ENCODE assay signal across 13 cellular contexts in genomic region chr22:22300511-22300910, GRCh38. TPM values are rescaled to one million over a fixed set of nuclear protein-coding genes. Genes with fewer than 3 reads are reported as not detected.
DNase-seq lines count a peak whose midpoint lies in the region; TF ChIP-seq lines count a peak whose summit lies in the region.
"Not testable (repeated sequence)": the region's sequence is repeated elsewhere in the genome, so short reads cannot be mapped to it uniquely, and the experiment has no call there.
"Had no signal": no experiment of that assay in that cellular context is flagged by ENCODE, and none has a peak within 500 bp of the region (broad histone marks: within the 10 kb centered on the region; RNA-seq: fewer than 3 reads in every experiment).

No MANE protein-coding gene starts in this region.

- not testable (repeated sequence) for H3K9me3 Mint-ChIP-seq in activated CD4-positive, alpha-beta T cell treated with anti-CD3 and anti-CD28 coated beads, Interleukin-2, amount 10 ng/mL, durations not matched to agents 7 days and 5 days; activated naive CD4-positive, alpha-beta T cell treated with anti-CD3 and anti-CD28 coated beads, Interleukin-2, amount 50 U/mL, for 24 hours; brain; nephron; stimulated activated naive CD8-positive, alpha-beta T cell treated with anti-CD3 and anti-CD28 coated beads, Interleukin-15, Interleukin-2, amounts not matched to agents 100 ng/mL and 50 ng/mL, for 24 hours

- H3K27ac ChIP-seq in HEK293 (ENCODE audit: extremely low read depth, low read depth, low read length); Karpas-422 (ENCODE audit: low read length): not testable (repeated sequence)

- H3K27ac Mint-ChIP-seq in activated CD4-positive, alpha-beta T cell treated with anti-CD3 and anti-CD28 coated beads, Interleukin-2, amount 10 ng/mL, durations not matched to agents 7 days and 5 days; activated naive CD4-positive, alpha-beta T cell treated with anti-CD3 and anti-CD28 coated beads, Interleukin-2, amount 50 U/mL, for 24 hours; brain; nephron; stimulated activated naive CD8-positive, alpha-beta T cell treated with anti-CD3 and anti-CD28 coated beads, Interleukin-15, Interleukin-2, amounts not matched to agents 100 ng/mL and 50 ng/mL, for 24 hours: not testable (repeated sequence)

- peaks cover 0 to 15% of the 10 kb centered on the region in 2 experiments; a peak in 2 of 3 replicates for H3K36me3 ChIP-seq in HEK293 (ENCODE audit: control insufficient read depth in 2 of 2, insufficient read depth in 1 of 2, low read length in 2 of 2)
- not testable (repeated sequence) for H3K36me3 ChIP-seq in Karpas-422 (ENCODE audit: insufficient read depth, low read length)

- not testable (repeated sequence) for DNase-seq in Karpas-422; activated CD4-positive, alpha-beta T cell treated with anti-CD3 and anti-CD28 coated beads, Interleukin-2, amount 10 ng/mL, durations not matched to agents 7 days and 5 days

- TF ChIP-seq CTCF in HEK293 (tag by site-specific recombination; IDR thresholded peaks at IDR 0.05); brain (conservative IDR thresholded peaks at IDR 0.05); nephron (IDR thresholded peaks at IDR 0.05; ENCODE audit: unreplicated experiment in 3 of 3): not testable (repeated sequence)

- H3K4me1 ChIP-seq in HEK293 (ENCODE audit: control insufficient read depth, insufficient read depth, low read length); Karpas-422 (ENCODE audit: low read length): not testable (repeated sequence)

- not testable (repeated sequence) for H3K9ac ChIP-seq in Karpas-422 (ENCODE audit: low read length)

- peaks cover 41% of the 10 kb centered on the region for H3K4me1 Mint-ChIP-seq in activated CD4-positive, alpha-beta T cell treated with anti-CD3 and anti-CD28 coated beads, Interleukin-2, amount 10 ng/mL, durations not matched to agents 7 days and 5 days
- H3K4me1 Mint-ChIP-seq in activated naive CD4-positive, alpha-beta T cell treated with anti-CD3 and anti-CD28 coated beads, Interleukin-2, amount 50 U/mL, for 24 hours: peaks cover 39% of the 10 kb centered on the region
- H3K4me1 Mint-ChIP-seq in brain (peaks cover 30% of the 10 kb centered on the region), nephron (peaks cover 24% of the 10 kb centered on the region)
- peaks cover 39% of the 10 kb centered on the region for H3K4me1 Mint-ChIP-seq in stimulated activated naive CD8-positive, alpha-beta T cell treated with anti-CD3 and anti-CD28 coated beads, Interleukin-15, Interleukin-2, amounts not matched to agents 100 ng/mL and 50 ng/mL, for 24 hours (ENCODE audit: low read depth)

- peaks cover 56% of the 10 kb centered on the region for H3K79me2 ChIP-seq in Karpas-422 (ENCODE audit: low read length)

- not testable (repeated sequence) for H2AFZ ChIP-seq in Karpas-422 (ENCODE audit: low read length)

- H3K36me3 Mint-ChIP-seq in activated CD4-positive, alpha-beta T cell treated with anti-CD3 and anti-CD28 coated beads, Interleukin-2, amount 10 ng/mL, durations not matched to agents 7 days and 5 days (ENCODE audit: low read depth): peaks cover 11% of the 10 kb centered on the region
- not testable (repeated sequence) for H3K36me3 Mint-ChIP-seq in activated naive CD4-positive, alpha-beta T cell treated with anti-CD3 and anti-CD28 coated beads, Interleukin-2, amount 50 U/mL, for 24 hours
- H3K36me3 Mint-ChIP-seq in brain: peaks cover 11% of the 10 kb centered on the region
- H3K36me3 Mint-ChIP-seq in nephron (ENCODE audit: low read depth): peaks cover 16% of the 10 kb centered on the region
- H3K36me3 Mint-ChIP-seq in stimulated activated naive CD8-positive, alpha-beta T cell treated with anti-CD3 and anti-CD28 coated beads, Interleukin-15, Interleukin-2, amounts not matched to agents 100 ng/mL and 50 ng/mL, for 24 hours (ENCODE audit: low read depth): peaks cover 28% of the 10 kb centered on the region

- CTCF ChIA-PET in HEK293 (lab: Yijun Ruan, JAX): interaction anchor here (0.9 kb wide), 1 partner anchor 259 kb away, joined by 3 read pairs; no protein-coding TSS in a partner anchor
- CTCF ChIA-PET in activated CD4-positive, alpha-beta T cell treated with anti-CD3 and anti-CD28 coated beads, Interleukin-2, amount 10 ng/mL, durations not matched to agents 7 days and 5 days (lab: Charles Lee): not testable (repeated sequence)

- H3K9me3 ChIP-seq in HEK293 (ENCODE audit: control insufficient read depth, insufficient read depth, low read depth, low read length); Karpas-422 (ENCODE audit: low read length): not testable (repeated sequence)

- peak overlapping the region; percentile 19 for H3K4me2 ChIP-seq in Karpas-422 (ENCODE audit: low read depth, low read length, poor library complexity, severe bottlenecking)

- H3K4me3 Mint-ChIP-seq in activated CD4-positive, alpha-beta T cell treated with anti-CD3 and anti-CD28 coated beads, Interleukin-2, amount 10 ng/mL, durations not matched to agents 7 days and 5 days: peak overlapping the region; percentile 13
- peak overlapping the region; percentile 53 for H3K4me3 Mint-ChIP-seq in activated naive CD4-positive, alpha-beta T cell treated with anti-CD3 and anti-CD28 coated beads, Interleukin-2, amount 50 U/mL, for 24 hours
- H3K4me3 Mint-ChIP-seq in brain (peak overlapping the region; percentile 38 to 81 (median 58)), nephron (peak overlapping the region; percentile 62 to 65 (median 63))
- peak overlapping the region; percentile 8 for H3K4me3 Mint-ChIP-seq in stimulated activated naive CD8-positive, alpha-beta T cell treated with anti-CD3 and anti-CD28 coated beads, Interleukin-15, Interleukin-2, amounts not matched to agents 100 ng/mL and 50 ng/mL, for 24 hours

- not testable (repeated sequence) for H3K4me3 ChIP-seq in HEK293 (ENCODE audit: low read depth, low read length); Karpas-422 (ENCODE audit: low read length)

- H4K20me1 ChIP-seq in Karpas-422 (ENCODE audit: insufficient read depth, low read depth, low read length): not testable (repeated sequence)

- H3K9me2 ChIP-seq in Karpas-422 (replicated peaks; ENCODE audit: insufficient read depth, low read length): not testable (repeated sequence)

- not testable (repeated sequence) for H3K27me3 Mint-ChIP-seq in activated CD4-positive, alpha-beta T cell treated with anti-CD3 and anti-CD28 coated beads, Interleukin-2, amount 10 ng/mL, durations not matched to agents 7 days and 5 days; activated naive CD4-positive, alpha-beta T cell treated with anti-CD3 and anti-CD28 coated beads, Interleukin-2, amount 50 U/mL, for 24 hours; brain; nephron (ENCODE audit: low read depth); stimulated activated naive CD8-positive, alpha-beta T cell treated with anti-CD3 and anti-CD28 coated beads, Interleukin-15, Interleukin-2, amounts not matched to agents 100 ng/mL and 50 ng/mL, for 24 hours

- not testable (repeated sequence) for H3K27me3 ChIP-seq in Karpas-422 (ENCODE audit: low read length)

- POLR2A ChIA-PET in HEK293 (lab: Yijun Ruan, JAX); activated CD4-positive, alpha-beta T cell treated with anti-CD3 and anti-CD28 coated beads, Interleukin-2, amount 10 ng/mL, durations not matched to agents 7 days and 5 days (lab: Charles Lee): not testable (repeated sequence)

TF ChIP-seq in HEK293, 187 proteins besides CTCF, POLR2A, EP300 and RAD21:
- TF ChIP-seq ZNF558 (tag by site-specific recombination; IDR thresholded peaks at IDR 0.05): peak; percentile 93

RNA-seq across cellular contexts. Expression of gene VPREB1, which starts 55.9 kb away (rescaled TPM):
- not detected in 2 replicates for total RNA-seq in Karpas-422 (2014; rRNA removed; shearing (Covaris generic); ENCODE audit: low replicate concordance)
- total RNA-seq in activated CD4-positive, alpha-beta T cell treated with anti-CD3 and anti-CD28 coated beads, Interleukin-2, amount 10 ng/mL, durations not matched to agents 7 days and 5 days: not detected
- polyA plus RNA-seq in brain (ENCODE audit: insufficient read depth, low read depth, low replicate concordance): not detected
- total RNA-seq: A172; B cell; CD8-positive, alpha-beta memory T cell; H1; H9; HT-29 had no signal
- polyA plus RNA-seq: CD8-positive, alpha-beta memory T cell; H1 had no signal

Comparison
In these comparisons a context has a peak if more than half of its experiments do, and no peak if none do; other contexts are left out.
1. H3K4me3 Mint-ChIP-seq: peak in every context shown above with its lines; median percentile 63 in nephron; 58 in brain; 53 in activated naive CD4-positive, alpha-beta T cell treated with anti-CD3 and anti-CD28 coated beads, Interleukin-2, amount 50 U/mL, for 24 hours; 13 in activated CD4-positive, alpha-beta T cell treated with anti-CD3 and anti-CD28 coated beads, Interleukin-2, amount 10 ng/mL, durations not matched to agents 7 days and 5 days; 8 in stimulated activated naive CD8-positive, alpha-beta T cell treated with anti-CD3 and anti-CD28 coated beads, Interleukin-15, Interleukin-2, amounts not matched to agents 100 ng/mL and 50 ng/mL, for 24 hours.